7 cellular contexts compared by ENCODE assay signal in genomic region chr3:52845691-52846426, GRCh38. TPM values are rescaled to one million over a fixed set of nuclear protein-coding genes. Genes with fewer than 3 reads are reported as not detected.
DNase-seq lines count a peak whose midpoint lies in the region; ATAC-seq and TF ChIP-seq lines count a peak whose summit lies in the region.
"Had no signal": no experiment of that assay in that cellular context is flagged by ENCODE, and none has a peak within 500 bp of the region (broad histone marks: within the 10 kb centered on the region; RNA-seq: fewer than 3 reads in every experiment).

No MANE protein-coding gene starts in this region.

- no peaks in the 10 kb centered on the region for H3K27me3 ChIP-seq in OCI-LY1 (ENCODE audit: insufficient read depth, low read length)

- peaks cover 25% of the 10 kb centered on the region; the same call in 1 of the 2 replicates for H3K36me3 ChIP-seq in OCI-LY1 (ENCODE audit: insufficient read depth, low read length)

- H3K4me1 ChIP-seq in OCI-LY1 (ENCODE audit: insufficient read depth, low read length, severe bottlenecking) = no peaks in the 10 kb centered on the region

- H3K36me3 Mint-ChIP-seq in glutamatergic neuron (ENCODE audit: unreplicated experiment) = no peaks in the 10 kb centered on the region

- ATAC-seq in esophagus mucosa = no peak

- H3K9me2 ChIP-seq in OCI-LY1 (ENCODE audit: low read depth, low read length) = no peaks in the 10 kb centered on the region

- no peaks in the 10 kb centered on the region for H3K79me2 ChIP-seq in OCI-LY1 (ENCODE audit: insufficient read depth, low read length)

- no peaks in the 10 kb centered on the region for H4K20me1 ChIP-seq in OCI-LY1 (ENCODE audit: insufficient read depth, low read length)

- peaks cover 6% of the 10 kb centered on the region for H3K27me3 Mint-ChIP-seq in glutamatergic neuron (ENCODE audit: unreplicated experiment)

- H2AFZ ChIP-seq in OCI-LY1 (ENCODE audit: low read length) = no peak overlapping the region

- peaks cover 2% of the 10 kb centered on the region for H3K9me3 Mint-ChIP-seq in glutamatergic neuron (ENCODE audit: unreplicated experiment)

- TF ChIP-seq CTCF in 22Rv1 (IDR thresholded peaks at IDR 0.05) = peak; percentile 18
- peak; percentile 63 for TF ChIP-seq CTCF in OCI-LY1 (IDR thresholded peaks at IDR 0.05; ENCODE audit: low read length)
- peak; percentile 43 for TF ChIP-seq CTCF in glutamatergic neuron (IDR thresholded peaks at IDR 0.05; ENCODE audit: partially characterized antibody, unreplicated experiment)

- peaks cover 23% of the 10 kb centered on the region for H3K4me1 Mint-ChIP-seq in glutamatergic neuron (ENCODE audit: low read depth, unreplicated experiment)

- H3K27ac Mint-ChIP-seq in glutamatergic neuron (ENCODE audit: unreplicated experiment) = peak overlapping the region; percentile 91

- H3K4me2 ChIP-seq in OCI-LY1 (ENCODE audit: low read length) = no peak overlapping the region

- no peak overlapping the region for H3K4me3 ChIP-seq in OCI-LY1 (ENCODE audit: low read depth, low read length, poor library complexity, severe bottlenecking)

- no peak overlapping the region for H3K9ac ChIP-seq in OCI-LY1 (ENCODE audit: low read length)

- no peak overlapping the region for H3K4me3 Mint-ChIP-seq in glutamatergic neuron (ENCODE audit: unreplicated experiment)

- H3K27ac ChIP-seq in 22Rv1 (no peak overlapping the region), OCI-LY1 (ENCODE audit: low read depth, low read length, poor library complexity, severe bottlenecking) (no peak overlapping the region)

- no peaks in the 10 kb centered on the region for H3K9me3 ChIP-seq in OCI-LY1 (ENCODE audit: low read length)

- DNase-seq in glutamatergic neuron (no peak), NCI-H510A (lab: John Stamatoyannopoulos, UW) (no peak), KG1 (lab: John Stamatoyannopoulos, UW) (no peak)

- H3F3A ChIP-seq in OCI-LY1 (ENCODE audit: insufficient read depth, low read length) = no peaks in the 10 kb centered on the region

RNA-seq across cellular contexts. Expression of gene MUSTN1, which starts 11.0 kb away (rescaled TPM):
- total RNA-seq in glutamatergic neuron (ENCODE audit: unreplicated experiment) (3.5 TPM), esophagus mucosa (0.40 TPM)
- total RNA-seq: renal cortical epithelial cell had no signal

RNA-seq across cellular contexts. Expression of gene ITIH4, which starts 15.4 kb away (rescaled TPM):
- total RNA-seq in glutamatergic neuron (ENCODE audit: unreplicated experiment) (8.0 TPM), esophagus mucosa (2.1 TPM)

RNA-seq across cellular contexts. Expression of gene ITIH3, which starts 51.3 kb away (rescaled TPM):
- not detected for total RNA-seq in glutamatergic neuron (ENCODE audit: unreplicated experiment)
- 0.12 TPM for total RNA-seq in esophagus mucosa
- total RNA-seq: renal cortical epithelial cell had no signal

RNA-seq across cellular contexts. Expression of gene STIMATE, which starts 51.5 kb away (rescaled TPM):
- 23.0 TPM for total RNA-seq in glutamatergic neuron (ENCODE audit: unreplicated experiment)
- total RNA-seq in esophagus mucosa = 6.1 TPM
